12 cellular contexts compared by ENCODE assay signal in genomic region chr2:237614151-237614720, GRCh38. TPM values are rescaled to one million over a fixed set of nuclear protein-coding genes. Genes with fewer than 3 reads are reported as not detected.
DNase-seq lines count a peak whose midpoint lies in the region; ATAC-seq, FAIRE-seq and TF ChIP-seq lines count a peak whose summit lies in the region.
"Had no signal": no experiment of that assay in that cellular context is flagged by ENCODE, and none has a peak within 500 bp of the region (broad histone marks: within the 10 kb centered on the region; RNA-seq: fewer than 3 reads in every experiment).

No MANE protein-coding gene starts in this region.

- no peaks in the 10 kb centered on the region for H3K27me3 ChIP-seq in cardiac muscle cell

- TF ChIP-seq CTCF in cardiac muscle cell (IDR thresholded peaks at IDR 0.05; ENCODE audit: low read depth, low read length), result peak; percentile 15

- H3K4me1 ChIP-seq in cardiac muscle cell (ENCODE audit: low read depth), result peaks cover 39% of the 10 kb centered on the region

- intact Hi-C loops in left ventricle myocardium superior (cut with micrococcal nuclease), result no loop called here
- intact Hi-C loops in activated CD4-positive, alpha-beta T cell treated with anti-CD3 and anti-CD28 coated beads, Interleukin-2, amount 10 ng/mL, durations not matched to agents 24 days and 14 days (cut with micrococcal nuclease), result no loop called here

- no peak overlapping the region for H3K4me3 Mint-ChIP-seq in activated CD4-positive, alpha-beta T cell treated with anti-CD3 and anti-CD28 coated beads, Interleukin-2, amount 10 ng/mL, durations not matched to agents 24 days and 14 days
- H3K4me3 Mint-ChIP-seq: nephron progenitor cell had no signal

- H3K9me3 ChIP-seq in cardiac muscle cell (ENCODE audit: low read depth), result no peaks in the 10 kb centered on the region

- no peak overlapping the region for H3K27ac Mint-ChIP-seq in activated CD4-positive, alpha-beta T cell treated with anti-CD3 and anti-CD28 coated beads, Interleukin-2, amount 10 ng/mL, durations not matched to agents 24 days and 14 days
- H3K27ac Mint-ChIP-seq: nephron progenitor cell had no signal

- no peaks in the 10 kb centered on the region for H3K36me3 ChIP-seq in cardiac muscle cell

- no peaks in the 10 kb centered on the region for H3K9me3 Mint-ChIP-seq in activated CD4-positive, alpha-beta T cell treated with anti-CD3 and anti-CD28 coated beads, Interleukin-2, amount 10 ng/mL, durations not matched to agents 24 days and 14 days
- H3K9me3 Mint-ChIP-seq: nephron progenitor cell had no signal

- peak overlapping the region; percentile 96 for H3K27ac ChIP-seq in cardiac muscle cell
- H3K27ac ChIP-seq: HL-60, RWPE1 had no signal

- H3K36me3 Mint-ChIP-seq in activated CD4-positive, alpha-beta T cell treated with anti-CD3 and anti-CD28 coated beads, Interleukin-2, amount 10 ng/mL, durations not matched to agents 24 days and 14 days (ENCODE audit: low read depth), result no peaks in the 10 kb centered on the region

- peaks cover 13% of the 10 kb centered on the region for H3K4me1 Mint-ChIP-seq in activated CD4-positive, alpha-beta T cell treated with anti-CD3 and anti-CD28 coated beads, Interleukin-2, amount 10 ng/mL, durations not matched to agents 24 days and 14 days
- H3K4me1 Mint-ChIP-seq: nephron progenitor cell had no signal

- peaks cover 13% of the 10 kb centered on the region for H3K27me3 Mint-ChIP-seq in activated CD4-positive, alpha-beta T cell treated with anti-CD3 and anti-CD28 coated beads, Interleukin-2, amount 10 ng/mL, durations not matched to agents 24 days and 14 days

- ATAC-seq in left ventricle myocardium superior (no peak), GM21515 (IDR thresholded peaks at IDR 0.05; ENCODE audit: unreplicated experiment) (no peak)

- no peak overlapping the region for H3K4me3 ChIP-seq in cardiac muscle cell

- FAIRE-seq in GM12892 (lab: Jason Lieb, UNC), result no peak

- no peak for TF ChIP-seq POLR2A in GM12892 (IDR thresholded peaks at IDR 0.05; ENCODE audit: low read depth, low read length)

- DNase-seq in cardiac muscle cell (ENCODE audit: low read depth in 1 of 2, low spot score in 1 of 2), result peak; percentile 80 to 83
- no peak for DNase-seq in left ventricle myocardium superior
- peak; percentile 63 for DNase-seq in SK-N-DZ (ENCODE audit: low spot score)
- peak; percentile 81 for DNase-seq in iPS-NIHi7 (ENCODE audit: extremely low spot score)
- DNase-seq in GM12892 (ENCODE audit: insufficient read length), result no peak
- no peak for DNase-seq in dedifferentiated amniotic fluid mesenchymal stem cell (ENCODE audit: extremely low spot score)
- DNase-seq in activated CD4-positive, alpha-beta T cell treated with anti-CD3 and anti-CD28 coated beads, Interleukin-2, amount 10 ng/mL, durations not matched to agents 24 days and 14 days, result no peak
- DNase-seq: activated T-cell treated with anti-CD3 and anti-CD28 coated beads for 4 hours, nephron progenitor cell had no signal

RNA-seq across cellular contexts. Expression of gene LRRFIP1, which starts 13.2 kb away (rescaled TPM):
- total RNA-seq in cardiac muscle cell (66.3 and 95.3 TPM in 2 replicates), left ventricle myocardium superior (101 TPM)
- 90.9 and 125 TPM in 2 replicates for polyA plus RNA-seq in cardiac muscle cell
- polyA plus RNA-seq in SK-N-DZ (2014; cell fraction: cytosol; rRNA removed), result 16.2 and 21.1 TPM in 2 replicates
- polyA plus RNA-seq in SK-N-DZ (2014; cell fraction: nucleus; rRNA removed), result 26.0 and 29.8 TPM in 2 replicates
- 80.1 TPM for polyA plus RNA-seq in GM12892 (2012; ENCODE audit: missing spikeins)
- total RNA-seq in activated CD4-positive, alpha-beta T cell treated with anti-CD3 and anti-CD28 coated beads, Interleukin-2, amount 10 ng/mL, durations not matched to agents 24 days and 14 days, result 210 and 216 TPM in 2 replicates

RNA-seq across cellular contexts. Expression of gene RAB17, which starts 23.7 kb away (rescaled TPM):
- total RNA-seq in cardiac muscle cell (2.9 and 4.7 TPM in 2 replicates), left ventricle myocardium superior (3.2 TPM)
- 1.4 and 3.1 TPM in 2 replicates for polyA plus RNA-seq in cardiac muscle cell
- polyA plus RNA-seq in SK-N-DZ (2014; cell fraction: cytosol; rRNA removed), result not detected in 2 replicates
- polyA plus RNA-seq in SK-N-DZ (2014; cell fraction: nucleus; rRNA removed), result not detected in 2 replicates
- 2.4 TPM for polyA plus RNA-seq in GM12892 (2012; ENCODE audit: missing spikeins)
- total RNA-seq in activated CD4-positive, alpha-beta T cell treated with anti-CD3 and anti-CD28 coated beads, Interleukin-2, amount 10 ng/mL, durations not matched to agents 24 days and 14 days, result 0.26 TPM in 1 of 2 replicates, not detected in the other

RNA-seq across cellular contexts. Expression of gene PRLH, which starts 47.9 kb away (rescaled TPM):
- not detected in 2 replicates for total RNA-seq in cardiac muscle cell
- polyA plus RNA-seq in cardiac muscle cell, result not detected in 2 replicates
- not detected for total RNA-seq in left ventricle myocardium superior
- not detected in 2 replicates for polyA plus RNA-seq in SK-N-DZ (2014; cell fraction: cytosol; rRNA removed)
- polyA plus RNA-seq in SK-N-DZ (2014; cell fraction: nucleus; rRNA removed), result not detected in 2 replicates
- not detected for polyA plus RNA-seq in GM12892 (2012; ENCODE audit: missing spikeins)
- not detected in 2 replicates for total RNA-seq in activated CD4-positive, alpha-beta T cell treated with anti-CD3 and anti-CD28 coated beads, Interleukin-2, amount 10 ng/mL, durations not matched to agents 24 days and 14 days

Comparison
In these comparisons a context has a peak if more than half of its experiments do, and no peak if none do; other contexts are left out.
1. DNase-seq: peak in cardiac muscle cell (2 of 2), SK-N-DZ (single experiment) and iPS-NIHi7 (single experiment); none in left ventricle myocardium superior (single experiment), GM12892 (single experiment), dedifferentiated amniotic fluid mesenchymal stem cell (single experiment) and activated CD4-positive, alpha-beta T cell treated with anti-CD3 and anti-CD28 coated beads, Interleukin-2, amount 10 ng/mL, durations not matched to agents 24 days and 14 days (single experiment).